Comparison of ENCODE assay signal across 8 cellular contexts in the genomic region with DNA sequence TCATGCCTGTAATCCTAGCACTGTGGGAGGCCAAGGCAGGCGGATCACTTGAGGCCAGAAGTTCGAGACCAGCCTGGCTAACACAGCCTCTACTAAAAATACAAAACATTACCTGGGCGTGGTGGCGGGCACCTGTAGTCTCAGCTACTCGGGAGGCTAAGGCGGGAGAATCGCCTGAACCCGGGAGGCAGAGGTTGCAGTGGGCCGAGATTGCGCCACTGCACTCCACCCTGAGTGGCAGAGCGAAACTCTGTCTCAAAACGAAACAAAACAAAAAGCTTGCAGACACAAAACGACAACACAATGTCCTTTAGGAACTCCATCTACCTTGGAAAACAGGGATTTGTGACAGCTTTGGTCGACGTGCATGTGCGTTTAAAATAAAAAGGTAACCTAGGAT. TPM values are rescaled to one million over a fixed set of nuclear protein-coding genes. Genes with fewer than 3 reads are reported as not detected.
DNase-seq lines count a peak whose midpoint lies in the region; ATAC-seq and TF ChIP-seq lines count a peak whose summit lies in the region.

No MANE protein-coding gene starts in this region.

- no peak for DNase-seq in activated CD4-positive, alpha-beta T cell treated with anti-CD3 and anti-CD28 coated beads, Interleukin-2, amount 10 ng/mL, durations not matched to agents 24 days and 14 days
- DNase-seq in activated CD4-positive, alpha-beta T cell treated with anti-CD3 and anti-CD28 coated beads for 4 hours, result no peak
- DNase-seq in activated naive CD8-positive, alpha-beta T cell treated with anti-CD3 and anti-CD28 coated beads for 36 hours, result no peak
- no peak for DNase-seq in right lobe of liver
- no peak for DNase-seq in NCI-H2081 treated with DMSO at 0.1 percent for 48 hours (lab: John Stamatoyannopoulos, UW)
- DNase-seq in 8988T, result no peak

- ATAC-seq in right lobe of liver (no peak), HG02970 (IDR thresholded peaks at IDR 0.05; ENCODE audit: low FRiP score, unreplicated experiment) (no peak)

- no peak for TF ChIP-seq POLR2A in right lobe of liver (IDR thresholded peaks at IDR 0.05)

- no peaks in the 10 kb centered on the region for H3K36me3 Mint-ChIP-seq in activated CD4-positive, alpha-beta T cell treated with anti-CD3 and anti-CD28 coated beads, Interleukin-2, amount 10 ng/mL, durations not matched to agents 24 days and 14 days (ENCODE audit: low read depth)
- H3K36me3 Mint-ChIP-seq in activated naive CD8-positive, alpha-beta T cell treated with anti-CD3 and anti-CD28 coated beads for 36 hours, result no peaks in the 10 kb centered on the region

- H3K27me3 Mint-ChIP-seq in activated CD4-positive, alpha-beta T cell treated with anti-CD3 and anti-CD28 coated beads, Interleukin-2, amount 10 ng/mL, durations not matched to agents 24 days and 14 days, result no peaks in the 10 kb centered on the region
- H3K27me3 Mint-ChIP-seq in activated naive CD8-positive, alpha-beta T cell treated with anti-CD3 and anti-CD28 coated beads for 36 hours, result no peaks in the 10 kb centered on the region

- H3K4me1 Mint-ChIP-seq in activated CD4-positive, alpha-beta T cell treated with anti-CD3 and anti-CD28 coated beads, Interleukin-2, amount 10 ng/mL, durations not matched to agents 24 days and 14 days, result peaks cover 20% of the 10 kb centered on the region
- H3K4me1 Mint-ChIP-seq in activated naive CD8-positive, alpha-beta T cell treated with anti-CD3 and anti-CD28 coated beads for 36 hours, result peaks cover 19% of the 10 kb centered on the region

- H3K27me3 ChIP-seq in right lobe of liver, result no peaks in the 10 kb centered on the region

- WGBS in right lobe of liver (ENCODE audit: insufficient coverage, low coverage, low lambda C conversion rate, missing lambda C conversion rate), result 66% methylated on average over 13 of the region's 16 CpGs

- no peak for TF ChIP-seq CTCF in right lobe of liver (IDR thresholded peaks at IDR 0.05)

- H3K4me1 ChIP-seq in right lobe of liver, result peaks cover 0 to 23% (median 0%) of the 10 kb centered on the region in 4 donors

- intact Hi-C loops in activated CD4-positive, alpha-beta T cell treated with anti-CD3 and anti-CD28 coated beads, Interleukin-2, amount 10 ng/mL, durations not matched to agents 24 days and 14 days (cut with micrococcal nuclease), result loop anchor here (1.0 to 10.0 kb wide), 6 partner anchors 79 to 380 kb away; a partner anchor contains a TSS
- intact Hi-C loops in right lobe of liver (cut with DNase I), result no loop called here

- no peaks in the 10 kb centered on the region for H3K9me3 ChIP-seq in right lobe of liver

- no peaks in the 10 kb centered on the region for H3K36me3 ChIP-seq in right lobe of liver

- no peaks in the 10 kb centered on the region for H3K9me3 Mint-ChIP-seq in activated CD4-positive, alpha-beta T cell treated with anti-CD3 and anti-CD28 coated beads, Interleukin-2, amount 10 ng/mL, durations not matched to agents 24 days and 14 days
- no peaks in the 10 kb centered on the region for H3K9me3 Mint-ChIP-seq in activated naive CD8-positive, alpha-beta T cell treated with anti-CD3 and anti-CD28 coated beads for 36 hours

- H3K27ac Mint-ChIP-seq in activated CD4-positive, alpha-beta T cell treated with anti-CD3 and anti-CD28 coated beads, Interleukin-2, amount 10 ng/mL, durations not matched to agents 24 days and 14 days, result peak overlapping the region; percentile 96
- peak overlapping the region; percentile 88 for H3K27ac Mint-ChIP-seq in activated naive CD8-positive, alpha-beta T cell treated with anti-CD3 and anti-CD28 coated beads for 36 hours

- H3K4me3 ChIP-seq in right lobe of liver, result peak overlapping the region in 2 of 3 donors; percentile 95 to 98

- peak overlapping the region in 2 of 3 donors; percentile 99 to 100 for H3K27ac ChIP-seq in right lobe of liver
- H3K27ac ChIP-seq in temporal lobe (ENCODE audit: low read depth, low read length), result peak overlapping the region; percentile 98

- peak overlapping the region; percentile 94 for H3K4me3 Mint-ChIP-seq in activated CD4-positive, alpha-beta T cell treated with anti-CD3 and anti-CD28 coated beads, Interleukin-2, amount 10 ng/mL, durations not matched to agents 24 days and 14 days
- peak overlapping the region; percentile 87 for H3K4me3 Mint-ChIP-seq in activated naive CD8-positive, alpha-beta T cell treated with anti-CD3 and anti-CD28 coated beads for 36 hours

RNA-seq across cellular contexts. Expression of a gene that starts 0.7 kb away (rescaled TPM):
- total RNA-seq in activated CD4-positive, alpha-beta T cell treated with anti-CD3 and anti-CD28 coated beads, Interleukin-2, amount 10 ng/mL, durations not matched to agents 24 days and 14 days, result 6.7 and 6.9 TPM in 2 replicates
- 1 to 10 TPM; 6.7 to 8.0 TPM for total RNA-seq in activated naive CD8-positive, alpha-beta T cell treated with anti-CD3 and anti-CD28 coated beads for 36 hours
- total RNA-seq in right lobe of liver (10 to 100 TPM; 26.3 to 43.9 (median 32.0) TPM), temporal lobe (156 TPM)
